ENCODE assay signal across 9 cellular contexts in the genomic region with DNA sequence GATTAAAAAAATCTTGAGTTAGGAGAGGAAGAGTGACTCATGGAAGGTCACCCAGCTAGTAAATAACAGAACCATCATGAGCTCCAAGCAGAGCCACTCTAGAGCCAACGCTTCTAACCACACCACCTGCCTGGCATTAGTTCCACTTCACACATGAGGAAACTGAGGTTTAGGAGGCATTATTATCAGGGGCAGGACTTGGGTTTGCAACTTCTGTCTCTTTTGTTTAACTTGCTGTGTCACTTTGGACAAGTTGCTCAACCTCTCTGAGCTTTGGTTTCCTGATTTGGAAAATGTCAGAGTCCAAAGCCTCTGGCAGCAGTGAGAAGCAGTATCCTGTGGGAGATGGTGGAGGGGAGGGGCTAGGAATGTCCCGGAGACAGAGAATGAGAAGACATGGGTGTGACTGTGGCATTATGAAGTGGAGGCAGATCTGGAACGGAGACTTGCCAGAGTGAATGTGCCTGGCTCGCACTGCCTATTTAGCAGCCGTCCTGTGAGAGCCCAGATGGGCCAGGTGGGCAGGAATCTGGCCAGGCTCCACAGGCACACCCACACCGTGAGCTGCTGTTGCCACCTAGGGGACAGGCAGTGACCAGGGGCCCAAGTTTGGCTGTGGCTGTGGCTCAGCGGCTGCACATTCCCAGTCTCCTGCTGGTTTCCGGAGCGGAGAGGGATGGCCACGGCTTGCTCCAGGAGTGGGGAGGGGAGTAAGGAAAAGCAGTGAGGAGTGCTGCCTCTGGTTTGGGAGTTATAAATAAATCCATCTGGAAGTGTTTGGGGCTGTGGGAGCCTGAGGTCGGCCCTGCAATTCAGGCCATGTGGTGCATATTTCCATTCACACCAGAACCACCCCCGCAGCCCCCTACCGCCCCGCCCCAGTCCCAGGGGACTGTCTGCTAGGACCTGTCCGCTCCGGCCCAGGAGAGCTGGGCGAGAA.
A peak's percentile ranks its signal among the peaks of the same experiment; 100 is the strongest.
DNase-seq lines count a peak whose midpoint lies in the region; ATAC-seq and TF ChIP-seq lines count a peak whose summit lies in the region.
"Had no signal": no experiment of that assay in that cellular context is flagged by ENCODE, and none has a peak within 500 bp of the region (broad histone marks: within the 10 kb centered on the region; RNA-seq: fewer than 3 reads in every experiment).

No MANE protein-coding gene starts in this region.

- TF ChIP-seq CTCF in astrocyte of the spinal cord (IDR thresholded peaks at IDR 0.05; ENCODE audit: low read depth, low read length) (peak; percentile 19), kidney epithelial cell (IDR thresholded peaks at IDR 0.05; ENCODE audit: insufficient read depth, low read length, poor library complexity, severe bottlenecking) (peak; percentile 46), type B pancreatic cell (conservative IDR thresholded peaks at IDR 0.05) (peak; percentile 41), OCI-LY7 (conservative IDR thresholded peaks at IDR 0.05; ENCODE audit: low read length) (no peak)

- H4K20me1 ChIP-seq in OCI-LY7 (ENCODE audit: insufficient read depth, low read length): no peaks in the 10 kb centered on the region

- H3K36me3 ChIP-seq in kidney epithelial cell (ENCODE audit: control insufficient read depth, insufficient read depth, low read length): no peaks in the 10 kb centered on the region
- H3K36me3 ChIP-seq in OCI-LY7 (ENCODE audit: insufficient read depth, low read length): no peaks in the 10 kb centered on the region

- peaks cover 19% of the 10 kb centered on the region for H3K4me1 Mint-ChIP-seq in type B pancreatic cell (ENCODE audit: unreplicated experiment)
- H3K4me1 Mint-ChIP-seq in activated CD4-positive, alpha-beta T cell treated with anti-CD3 and anti-CD28 coated beads, Interleukin-2, amount 10 ng/mL, durations not matched to agents 7 days and 5 days: no peaks in the 10 kb centered on the region

- POLR2A ChIA-PET in activated CD4-positive, alpha-beta T cell treated with anti-CD3 and anti-CD28 coated beads, Interleukin-2, amount 10 ng/mL, durations not matched to agents 7 days and 5 days (lab: Charles Lee): no interaction called here
- POLR2A ChIA-PET in OCI-LY7 (lab: Charles Lee): interaction anchor here (0.6 to 0.7 kb wide), 2 partner anchors 9 to 167 kb away, joined by 7 to 8 read pairs; no protein-coding TSS in a partner anchor

- H3K4me2 ChIP-seq in OCI-LY7 (ENCODE audit: low read length): no peak overlapping the region

- H3K9me2 ChIP-seq in OCI-LY7 (ENCODE audit: insufficient read depth, low read length): no peaks in the 10 kb centered on the region

- H2AFZ ChIP-seq in OCI-LY7 (ENCODE audit: low read length): no peak overlapping the region

- H3K36me3 Mint-ChIP-seq in type B pancreatic cell: no peaks in the 10 kb centered on the region
- H3K36me3 Mint-ChIP-seq in activated CD4-positive, alpha-beta T cell treated with anti-CD3 and anti-CD28 coated beads, Interleukin-2, amount 10 ng/mL, durations not matched to agents 7 days and 5 days (ENCODE audit: low read depth): no peaks in the 10 kb centered on the region

- no peaks in the 10 kb centered on the region for H3K9me3 ChIP-seq in OCI-LY7 (ENCODE audit: low read length)

- no TSS peak for BruUV-seq in OCI-LY7 (replicated peaks; lab: Mats Ljungman, UMichigan)

- CTCF ChIA-PET in activated CD4-positive, alpha-beta T cell treated with anti-CD3 and anti-CD28 coated beads, Interleukin-2, amount 10 ng/mL, durations not matched to agents 7 days and 5 days (lab: Charles Lee): interaction anchor here (0.5 to 1.2 kb wide), 3 partner anchors 11 to 955 kb away, joined by 3 to 4 read pairs (median 4); no protein-coding TSS in a partner anchor
- CTCF ChIA-PET in OCI-LY7 (lab: Charles Lee; ENCODE audit: unreplicated experiment): interaction anchor here (0.8 kb wide), 1 partner anchor 18 kb away, joined by 3 read pairs; no protein-coding TSS in a partner anchor

- DNase-seq in NCI-H1092 treated with DMSO at 0.1 percent for 48 hours (lab: John Stamatoyannopoulos, UW): peak; percentile 16
- no peak for DNase-seq in NCI-H1092 (lab: John Stamatoyannopoulos, UW)
- peak; percentile 56 for DNase-seq in astrocyte of the spinal cord (ENCODE audit: low read depth, low spot score)
- DNase-seq in kidney epithelial cell (ENCODE audit: low read depth): no peak
- DNase-seq in type B pancreatic cell (ENCODE audit: extremely low spot score, unreplicated experiment): peak; percentile 68
- no peak for DNase-seq in activated CD4-positive, alpha-beta T cell treated with anti-CD3 and anti-CD28 coated beads, Interleukin-2, amount 10 ng/mL, durations not matched to agents 7 days and 5 days
- no peak for DNase-seq in OCI-LY7 (ENCODE audit: low spot score)
- DNase-seq: small intestine had no signal

- H3K4me3 ChIP-seq in astrocyte of the spinal cord (ENCODE audit: low read depth, low read length): no peak overlapping the region
- H3K4me3 ChIP-seq in kidney epithelial cell (ENCODE audit: low read depth, low read length): no peak overlapping the region
- H3K4me3 ChIP-seq in OCI-LY7 (ENCODE audit: low read depth, low read length, poor library complexity, severe bottlenecking): no peak overlapping the region

- ATAC-seq in GM21381 (IDR thresholded peaks at IDR 0.05; ENCODE audit: unreplicated experiment): no peak

- no peaks in the 10 kb centered on the region for H3K4me1 ChIP-seq in OCI-LY7 (ENCODE audit: insufficient read depth, low read length, poor library complexity, severe bottlenecking)

- peak overlapping the region; percentile 29 for H3K27ac Mint-ChIP-seq in type B pancreatic cell
- no peak overlapping the region for H3K27ac Mint-ChIP-seq in activated CD4-positive, alpha-beta T cell treated with anti-CD3 and anti-CD28 coated beads, Interleukin-2, amount 10 ng/mL, durations not matched to agents 7 days and 5 days

- in situ Hi-C loops in astrocyte of the spinal cord (cut with HindIII; ENCODE audit: low sequenced_read_pairs): no loop called here

- intact Hi-C loops in OCI-LY7 (cut with micrococcal nuclease; ENCODE audit: unreplicated experiment): no loop called here

- no peak overlapping the region for H3K4me3 Mint-ChIP-seq in type B pancreatic cell
- no peak overlapping the region for H3K4me3 Mint-ChIP-seq in activated CD4-positive, alpha-beta T cell treated with anti-CD3 and anti-CD28 coated beads, Interleukin-2, amount 10 ng/mL, durations not matched to agents 7 days and 5 days

- peaks cover 6% of the 10 kb centered on the region for H3K9me3 Mint-ChIP-seq in type B pancreatic cell
- no peaks in the 10 kb centered on the region for H3K9me3 Mint-ChIP-seq in activated CD4-positive, alpha-beta T cell treated with anti-CD3 and anti-CD28 coated beads, Interleukin-2, amount 10 ng/mL, durations not matched to agents 7 days and 5 days

- peaks cover 4% of the 10 kb centered on the region for H3K27me3 ChIP-seq in kidney epithelial cell (ENCODE audit: control insufficient read depth, insufficient read depth, low read length)

- no peaks in the 10 kb centered on the region for H3K79me2 ChIP-seq in OCI-LY7 (ENCODE audit: insufficient read depth, low read depth, low read length)

- H3K27ac ChIP-seq in OCI-LY7 (ENCODE audit: low read depth, low read length, poor library complexity, severe bottlenecking): no peak overlapping the region

- H3K27me3 Mint-ChIP-seq in type B pancreatic cell: no peaks in the 10 kb centered on the region
- peaks cover 15% of the 10 kb centered on the region for H3K27me3 Mint-ChIP-seq in activated CD4-positive, alpha-beta T cell treated with anti-CD3 and anti-CD28 coated beads, Interleukin-2, amount 10 ng/mL, durations not matched to agents 7 days and 5 days

Comparison
In these comparisons a context has a peak if more than half of its experiments do, and no peak if none do; other contexts are left out.
1. DNase-seq: peak in NCI-H1092 treated with DMSO at 0.1 percent for 48 hours (single experiment), astrocyte of the spinal cord (single experiment) and type B pancreatic cell (single experiment); none in NCI-H1092 (single experiment), kidney epithelial cell (single experiment), activated CD4-positive, alpha-beta T cell treated with anti-CD3 and anti-CD28 coated beads, Interleukin-2, amount 10 ng/mL, durations not matched to agents 7 days and 5 days (single experiment) and OCI-LY7 (single experiment).